ENCODE assay signal across 22 cellular contexts in the genomic region with DNA sequence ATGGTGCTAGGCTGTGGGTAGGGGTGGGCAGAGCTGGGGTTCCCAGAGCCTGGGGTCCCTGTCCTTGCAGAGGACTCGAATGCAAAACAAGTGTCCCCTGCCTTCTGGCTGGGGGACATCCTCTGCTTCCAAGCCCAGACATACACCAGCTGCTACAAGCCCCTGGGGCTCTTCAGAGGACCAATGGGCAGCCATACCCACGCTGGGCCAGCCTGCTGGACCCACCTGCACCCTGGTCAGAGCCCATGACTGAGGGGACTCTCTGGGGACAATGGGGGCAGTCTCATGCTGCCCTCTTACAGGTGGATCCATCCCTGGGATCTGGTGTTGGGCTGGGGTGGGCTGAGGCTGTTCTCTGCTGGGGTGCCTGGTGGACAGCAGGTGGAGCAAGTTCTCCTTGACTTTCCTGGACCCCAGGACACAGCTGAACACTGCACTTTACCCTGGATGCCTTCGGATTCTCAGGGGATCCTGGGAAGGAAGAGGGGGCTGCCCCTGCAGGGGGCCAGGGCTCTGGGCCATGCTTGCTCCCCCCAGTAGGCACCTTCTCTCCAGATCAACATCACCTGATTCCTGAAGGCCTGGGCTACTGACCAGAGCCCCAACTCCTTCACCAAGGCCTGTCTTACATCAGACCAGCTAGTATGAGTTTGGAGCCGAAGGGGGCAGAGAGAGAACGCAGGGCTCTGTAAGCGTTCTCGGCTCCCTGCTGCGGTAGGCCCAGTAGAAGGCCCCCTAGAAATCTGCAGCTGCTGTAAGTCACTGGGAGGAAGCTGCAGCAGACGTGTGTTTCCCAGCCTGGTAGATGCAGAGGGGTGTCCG. TPM values are rescaled to one million over a fixed set of nuclear protein-coding genes. Genes with fewer than 3 reads are reported as not detected.
DNase-seq lines count a peak whose midpoint lies in the region; ATAC-seq, FAIRE-seq and TF ChIP-seq lines count a peak whose summit lies in the region.
"Had no signal": no experiment of that assay in that cellular context is flagged by ENCODE, and none has a peak within 500 bp of the region (broad histone marks: within the 10 kb centered on the region; RNA-seq: fewer than 3 reads in every experiment).

No MANE protein-coding gene starts in this region.

- CTCF ChIA-PET in OCI-LY7 (lab: Charles Lee; ENCODE audit: unreplicated experiment): no interaction called here

- H3K27ac ChIP-seq in OCI-LY7 (ENCODE audit: low read depth, low read length, poor library complexity, severe bottlenecking) (no peak overlapping the region), kidney (ENCODE audit: low read depth in 2 of 2, low read length in 2 of 2) (no peak overlapping the region), small intestine (ENCODE audit: low read depth in 1 of 2, low read length in 1 of 2) (no peak overlapping the region)
- H3K27ac ChIP-seq: 22Rv1, GM23248 had no signal

- H3K4me3 ChIP-seq in OCI-LY7 (ENCODE audit: low read depth, low read length, poor library complexity, severe bottlenecking) (no peak overlapping the region), kidney (ENCODE audit: low read length in 2 of 2) (no peak overlapping the region), small intestine (ENCODE audit: low read depth in 1 of 2, low read length in 2 of 2) (no peak overlapping the region)
- H3K4me3 ChIP-seq: GM23248 had no signal

- intact Hi-C loops in OCI-LY7 (cut with micrococcal nuclease; ENCODE audit: unreplicated experiment): no loop called here
- intact Hi-C loops in kidney (cut with DNase I): no loop called here

- WGBS in small intestine, 3 donors: 70 to 78% (median 71%) methylated on average over 10 of the region's 10 CpGs

- no peak for FAIRE-seq in kidney (lab: Jason Lieb, UNC)
- no peak for FAIRE-seq in small intestine (lab: Jason Lieb, UNC)
- FAIRE-seq: D721Med, HTR-8/SVneo had no signal

- POLR2A ChIA-PET in OCI-LY7 (lab: Charles Lee): interaction anchor here (0.7 kb wide), 1 partner anchor 31 kb away, joined by 4 read pairs; no protein-coding TSS in a partner anchor

- BruUV-seq in OCI-LY7 (replicated peaks; lab: Mats Ljungman, UMichigan): no TSS peak

- H3K9ac ChIP-seq in kidney (ENCODE audit: low read length in 2 of 2): no peak overlapping the region
- H3K9ac ChIP-seq: GM23248 had no signal

- no peak overlapping the region for H3K4me2 ChIP-seq in OCI-LY7 (ENCODE audit: low read length)

- H3K9me3 ChIP-seq in OCI-LY7 (ENCODE audit: low read length): no peaks in the 10 kb centered on the region
- no peaks in the 10 kb centered on the region for H3K9me3 ChIP-seq in kidney (ENCODE audit: control insufficient read depth in 1 of 2, low read length in 2 of 2)
- no peaks in the 10 kb centered on the region for H3K9me3 ChIP-seq in small intestine (ENCODE audit: control insufficient read depth, low read depth)

- no peaks in the 10 kb centered on the region for H3K9me2 ChIP-seq in OCI-LY7 (ENCODE audit: insufficient read depth, low read length)

- peak; percentile 55 for DNase-seq in activated effector memory CD4-positive, alpha-beta T cell treated with anti-CD3 and anti-CD28 coated beads, Interleukin-2, amount 50 U/mL, for 16 hours
- DNase-seq in activated effector memory CD4-positive, alpha-beta T cell treated with Interleukin-2 at 50 U/mL for 16 hours: no peak
- DNase-seq in OCI-LY7 (ENCODE audit: low spot score) (no peak), kidney (peak; percentile 40), small intestine (no peak)
- no peak for DNase-seq in activated naive CD4-positive, alpha-beta T cell treated with Interleukin-2 at 50 U/mL for 16 hours
- DNase-seq: CD8-positive, alpha-beta T cell; COR-L47; DMS153; DMS79 treated with DMSO at 0.1 percent for 48 hours; GDM1; GM23248; H9; HFFc6; KBM-7 had no signal

- H3K36me3 ChIP-seq in OCI-LY7 (ENCODE audit: insufficient read depth, low read length): no peaks in the 10 kb centered on the region
- H3K36me3 ChIP-seq in kidney (ENCODE audit: control insufficient read depth in 1 of 2, insufficient read depth in 2 of 2, low read length in 2 of 2): no peaks in the 10 kb centered on the region
- H3K36me3 ChIP-seq in small intestine (ENCODE audit: control insufficient read depth in 2 of 2, insufficient read depth in 2 of 2, low read length in 2 of 2): no peaks in the 10 kb centered on the region

- 0 out of 2 replicates have a peak, but pooled peaks have one; percentile 8 for TF ChIP-seq CTCF in OCI-LY7 (conservative IDR thresholded peaks at IDR 0.05; ENCODE audit: low read length)
- no peak for TF ChIP-seq CTCF in kidney (IDR thresholded peaks at IDR 0.05; ENCODE audit: borderline replicate concordance, extremely low read depth, insufficient read depth)

- H4K20me1 ChIP-seq in OCI-LY7 (ENCODE audit: insufficient read depth, low read length): no peaks in the 10 kb centered on the region

- H2AFZ ChIP-seq in OCI-LY7 (ENCODE audit: low read length): no peak overlapping the region
- H2AFZ ChIP-seq: GM23248 had no signal

- H3K79me2 ChIP-seq in OCI-LY7 (ENCODE audit: insufficient read depth, low read depth, low read length): no peaks in the 10 kb centered on the region

- ATAC-seq in GM19397 (IDR thresholded peaks at IDR 0.05; ENCODE audit: unreplicated experiment): no peak
- ATAC-seq: CD8-positive, alpha-beta T cell had no signal

- no peaks in the 10 kb centered on the region for H3K27me3 ChIP-seq in small intestine (ENCODE audit: control insufficient read depth in 2 of 2, insufficient read depth in 2 of 2, low read length in 2 of 2)

- H3K4me1 ChIP-seq in OCI-LY7 (ENCODE audit: insufficient read depth, low read length, poor library complexity, severe bottlenecking) (no peaks in the 10 kb centered on the region), kidney (ENCODE audit: control insufficient read depth in 1 of 2, insufficient read depth in 1 of 2, low read depth in 1 of 2, low read length in 2 of 2) (no peaks in the 10 kb centered on the region), small intestine (ENCODE audit: control insufficient read depth in 2 of 2, insufficient read depth in 1 of 2, low read depth in 1 of 2, low read length in 1 of 2) (no peaks in the 10 kb centered on the region)

RNA-seq across cellular contexts. Expression of a gene that starts 7.2 kb away (rescaled TPM):
- 123 and 129 TPM in 2 replicates for total RNA-seq in OCI-LY7 (2014; rRNA removed; shearing (Covaris generic))
- total RNA-seq in OCI-LY7 (2022) (120 and 133 TPM in 2 replicates), kidney (67.6 TPM)
- polyA plus RNA-seq in kidney (ENCODE audit: insufficient read depth, low read depth, low replicate concordance) (162 TPM), small intestine (100 to 1,000 TPM; 114 to 177 (median 115) TPM)

RNA-seq across cellular contexts. Expression of a gene that starts 18.1 kb away (rescaled TPM):
- total RNA-seq in OCI-LY7 (2014; rRNA removed; shearing (Covaris generic)): 128 and 159 TPM in 2 replicates
- total RNA-seq in OCI-LY7 (2022): 99.5 and 105 TPM in 2 replicates
- 42.9 TPM for total RNA-seq in kidney
- polyA plus RNA-seq in kidney (ENCODE audit: insufficient read depth, low read depth, low replicate concordance): 22.6 TPM
- 10 to 100 TPM; 18.8 to 63.1 (median 38.6) TPM for polyA plus RNA-seq in small intestine

RNA-seq across cellular contexts. Expression of a gene that starts 39.7 kb away (rescaled TPM):
- total RNA-seq in OCI-LY7 (2014; rRNA removed; shearing (Covaris generic)): 98.8 and 113 TPM in 2 replicates
- 141 and 155 TPM in 2 replicates for total RNA-seq in OCI-LY7 (2022)
- 246 TPM for total RNA-seq in kidney
- polyA plus RNA-seq in kidney (ENCODE audit: insufficient read depth, low read depth, low replicate concordance): 126 TPM
- 100 to 1,000 TPM; 109 to 379 (median 168) TPM for polyA plus RNA-seq in small intestine

RNA-seq across cellular contexts. Expression of a gene that starts 46.1 kb away (rescaled TPM):
- not detected in 2 replicates for total RNA-seq in OCI-LY7 (2014; rRNA removed; shearing (Covaris generic))
- total RNA-seq in OCI-LY7 (2022) (not detected in 2 replicates), kidney (not detected)
- polyA plus RNA-seq in kidney (ENCODE audit: insufficient read depth, low read depth, low replicate concordance) (not detected), small intestine (not detected)
- total RNA-seq: A673, GM23248, HFFc6 had no signal
- polyA plus RNA-seq: BJ, CD14-positive monocyte, GM23248 had no signal

Comparison
In these comparisons a context has a peak if more than half of its experiments do, and no peak if none do; other contexts are left out.
1. DNase-seq: peak in activated effector memory CD4-positive, alpha-beta T cell treated with anti-CD3 and anti-CD28 coated beads, Interleukin-2, amount 50 U/mL, for 16 hours (single experiment) and kidney (single experiment); none in activated effector memory CD4-positive, alpha-beta T cell treated with Interleukin-2 at 50 U/mL for 16 hours (single experiment), OCI-LY7 (single experiment), small intestine (single experiment) and activated naive CD4-positive, alpha-beta T cell treated with Interleukin-2 at 50 U/mL for 16 hours (single experiment).